Comparison of ENCODE assay signal across 10 cellular contexts in genomic region chr12:32482226-32482625, GRCh38.
DNase-seq lines count a peak whose midpoint lies in the region; ATAC-seq lines count a peak whose summit lies in the region.
"Had no signal": no experiment of that assay in that cellular context is flagged by ENCODE, and none has a peak within 500 bp of the region (broad histone marks: within the 10 kb centered on the region; RNA-seq: fewer than 3 reads in every experiment).

No MANE protein-coding gene starts in this region.

- peak; percentile 72 for ATAC-seq in GM21447 (IDR thresholded peaks at IDR 0.05; ENCODE audit: unreplicated experiment)
- ATAC-seq in GM21717 (IDR thresholded peaks at IDR 0.05; ENCODE audit: unreplicated experiment) = no peak

- DNase-seq in DMS 273 treated with DMSO at 0.1 percent for 48 hours (lab: John Stamatoyannopoulos, UW) = peak; percentile 14
- peak; percentile 80 for DNase-seq in KBM-7
- peak; percentile 20 for DNase-seq in germinal center (ENCODE audit: low spot score)
- DNase-seq in NK-92 treated with Interleukin-12 subunit alpha and Interleukin-12 subunit beta, amount 100 ng/mL, for 24 hours (lab: John Stamatoyannopoulos, UW) = no peak
- DNase-seq in activated CD4-positive, CD25-positive, alpha-beta regulatory T cell (lab: John Stamatoyannopoulos, UW) = no peak
- DNase-seq in globus pallidus (ENCODE audit: low spot score) = no peak
- DNase-seq: activated naive CD4-positive, alpha-beta T cell treated with Interleukin-2 at 50 U/mL for 16 hours; C1 segment of cervical spinal cord had no signal

- in situ Hi-C loops in KBM-7 (cut with MboI; ENCODE audit: low pct_unique_long_range_greater_than_20kb, low sequenced_read_pairs) = no loop called here

Comparison
In these comparisons a context has a peak if more than half of its experiments do, and no peak if none do; other contexts are left out.
1. DNase-seq: peak in DMS 273 treated with DMSO at 0.1 percent for 48 hours (single experiment), KBM-7 (single experiment) and germinal center (single experiment); none in NK-92 treated with Interleukin-12 subunit alpha and Interleukin-12 subunit beta, amount 100 ng/mL, for 24 hours (single experiment), activated CD4-positive, CD25-positive, alpha-beta regulatory T cell (0 of 4) and globus pallidus (single experiment).